In the genomic region with DNA sequence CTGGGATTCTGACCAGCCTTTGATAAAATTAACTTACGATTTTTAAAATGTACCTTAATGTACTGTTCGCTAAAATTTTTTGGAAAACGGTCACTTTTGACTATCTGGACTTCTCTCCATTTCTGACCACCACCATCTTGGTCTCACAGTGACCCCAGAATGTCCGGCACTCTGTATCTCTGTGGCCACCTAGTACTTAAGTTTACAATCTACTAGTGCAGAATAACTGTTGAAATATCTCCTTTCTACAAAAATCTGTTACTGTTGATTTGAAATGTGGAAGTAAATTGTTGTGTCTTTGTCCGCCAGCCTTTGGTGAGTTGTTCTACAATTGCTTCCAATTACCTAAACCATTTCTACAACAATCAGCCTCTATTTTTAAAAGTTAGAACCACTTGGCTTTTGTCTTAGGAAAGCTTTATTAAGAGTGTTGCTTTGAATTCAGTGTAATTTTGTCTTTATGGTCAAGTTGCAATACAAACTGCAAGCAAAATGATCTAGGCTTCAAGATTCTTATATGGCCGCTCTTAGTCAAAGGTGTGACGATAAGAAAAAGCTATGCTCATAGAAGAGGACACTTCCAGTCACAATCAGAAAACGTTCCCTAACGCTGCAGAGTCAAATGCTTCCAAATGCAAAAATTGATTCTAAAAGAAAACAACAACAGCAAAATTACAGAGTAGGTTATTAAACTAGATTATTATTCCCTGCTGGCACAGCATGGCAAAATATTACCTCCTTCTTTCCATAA, we compare ENCODE assay signal across 1 cellular context.
TF ChIP-seq lines count a peak whose summit lies in the region.

No MANE protein-coding gene starts in this region.

TF ChIP-seq in K562, 482 proteins besides CTCF, POLR2A, EP300 and RAD21 (continued from another document and continues in another):
- TF ChIP-seq MGA (IDR thresholded peaks at IDR 0.05) = peak; percentile 18; the same call in 1 of the 2 replicates
- no peak for TF ChIP-seq MTA2 (IDR thresholded peaks at IDR 0.05; ENCODE audit: low read depth)
- TF ChIP-seq ADNP (tag; IDR thresholded peaks at IDR 0.05) = no peak
- peak; percentile 15; the same call in 1 of the 2 replicates for TF ChIP-seq TAL1 (IDR thresholded peaks at IDR 0.05)
- no peak for TF ChIP-seq SIX5 (IDR thresholded peaks at IDR 0.05; ENCODE audit: borderline replicate concordance in 1 of 2, insufficient read depth in 1 of 2, low read depth in 1 of 2, low read length in 2 of 2)
- TF ChIP-seq RBFOX2 (IDR thresholded peaks at IDR 0.05; ENCODE audit: low read depth, low read length) = peak; percentile 3; the same call in 1 of the 2 replicates
- peak in 1 of 3 experiments; percentile 29; a peak in 1 of 6 replicates for TF ChIP-seq ZBTB11 (CRISPR knock-in tag; IDR thresholded peaks at IDR 0.05)
- TF ChIP-seq, protein P1, sequence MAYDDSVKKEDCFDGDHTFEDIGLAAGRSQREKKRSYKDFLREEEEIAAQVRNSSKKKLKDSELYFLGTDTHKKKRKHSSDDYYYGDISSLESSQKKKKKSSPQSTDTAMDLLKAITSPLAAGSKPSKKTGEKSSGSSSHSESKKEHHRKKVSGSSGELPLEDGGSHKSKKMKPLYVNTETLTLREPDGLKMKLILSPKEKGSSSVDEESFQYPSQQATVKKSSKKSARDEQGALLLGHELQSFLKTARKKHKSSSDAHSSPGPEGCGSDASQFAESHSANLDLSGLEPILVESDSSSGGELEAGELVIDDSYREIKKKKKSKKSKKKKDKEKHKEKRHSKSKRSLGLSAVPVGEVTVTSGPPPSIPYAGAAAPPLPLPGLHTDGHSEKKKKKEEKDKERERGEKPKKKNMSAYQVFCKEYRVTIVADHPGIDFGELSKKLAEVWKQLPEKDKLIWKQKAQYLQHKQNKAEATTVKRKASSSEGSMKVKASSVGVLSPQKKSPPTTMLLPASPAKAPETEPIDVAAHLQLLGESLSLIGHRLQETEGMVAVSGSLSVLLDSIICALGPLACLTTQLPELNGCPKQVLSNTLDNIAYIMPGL (CRISPR knock-in tag; IDR thresholded peaks at IDR 0.05) = no peak
- peak; percentile 55 for TF ChIP-seq TEAD4 (IDR thresholded peaks at IDR 0.05; ENCODE audit: low read length)
- TF ChIP-seq TEAD4 (CRISPR knock-in tag; IDR thresholded peaks at IDR 0.05; ENCODE audit: borderline replicate concordance) = no peak
- TF ChIP-seq SUPT5H (IDR thresholded peaks at IDR 0.05) = no peak
- TF ChIP-seq NCOR1 (IDR thresholded peaks at IDR 0.05) = peak; percentile 29; the same call in 1 of the 2 replicates
- TF ChIP-seq, protein P2, sequence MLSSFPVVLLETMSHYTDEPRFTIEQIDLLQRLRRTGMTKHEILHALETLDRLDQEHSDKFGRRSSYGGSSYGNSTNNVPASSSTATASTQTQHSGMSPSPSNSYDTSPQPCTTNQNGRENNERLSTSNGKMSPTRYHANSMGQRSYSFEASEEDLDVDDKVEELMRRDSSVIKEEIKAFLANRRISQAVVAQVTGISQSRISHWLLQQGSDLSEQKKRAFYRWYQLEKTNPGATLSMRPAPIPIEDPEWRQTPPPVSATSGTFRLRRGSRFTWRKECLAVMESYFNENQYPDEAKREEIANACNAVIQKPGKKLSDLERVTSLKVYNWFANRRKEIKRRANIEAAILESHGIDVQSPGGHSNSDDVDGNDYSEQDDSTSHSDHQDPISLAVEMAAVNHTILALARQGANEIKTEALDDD (IDR thresholded peaks at IDR 0.05) = no peak
- TF ChIP-seq, protein P3, sequence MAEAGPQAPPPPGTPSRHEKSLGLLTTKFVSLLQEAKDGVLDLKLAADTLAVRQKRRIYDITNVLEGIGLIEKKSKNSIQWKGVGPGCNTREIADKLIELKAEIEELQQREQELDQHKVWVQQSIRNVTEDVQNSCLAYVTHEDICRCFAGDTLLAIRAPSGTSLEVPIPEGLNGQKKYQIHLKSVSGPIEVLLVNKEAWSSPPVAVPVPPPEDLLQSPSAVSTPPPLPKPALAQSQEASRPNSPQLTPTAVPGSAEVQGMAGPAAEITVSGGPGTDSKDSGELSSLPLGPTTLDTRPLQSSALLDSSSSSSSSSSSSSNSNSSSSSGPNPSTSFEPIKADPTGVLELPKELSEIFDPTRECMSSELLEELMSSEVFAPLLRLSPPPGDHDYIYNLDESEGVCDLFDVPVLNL (CRISPR knock-in tag; IDR thresholded peaks at IDR 0.05; ENCODE audit: low read depth) = no peak
- TF ChIP-seq NCOA4 (IDR thresholded peaks at IDR 0.05; ENCODE audit: partially characterized antibody) = no peak
- peak; percentile 34; the same call in 1 of the 2 replicates for TF ChIP-seq ZNF197 (CRISPR knock-in tag; IDR thresholded peaks at IDR 0.05; ENCODE audit: low read depth)
- no peak for TF ChIP-seq NR4A1 (CRISPR knock-in tag; IDR thresholded peaks at IDR 0.05)
- TF ChIP-seq NR4A1 (tag; IDR thresholded peaks at IDR 0.05) = peak; percentile 23; the same call in 1 of the 2 replicates
- TF ChIP-seq HDAC2 (IDR thresholded peaks at IDR 0.05) = no peak
- no peak for TF ChIP-seq SMARCA5 (IDR thresholded peaks at IDR 0.05)
- TF ChIP-seq EHMT2 (IDR thresholded peaks at IDR 0.05) = no peak
- TF ChIP-seq L3MBTL2 (IDR thresholded peaks at IDR 0.05) = peak; percentile 70; the same call in 1 of the 2 replicates
- no peak for TF ChIP-seq NR2C1 (IDR thresholded peaks at IDR 0.05)
- peak; percentile 28 for TF ChIP-seq NR2C1 (tag; IDR thresholded peaks at IDR 0.05)
- no peak for TF ChIP-seq NEUROD1 (IDR thresholded peaks at IDR 0.05; ENCODE audit: borderline replicate concordance, low read depth, low read length, partially characterized antibody)
- no peak for TF ChIP-seq HES1 (IDR thresholded peaks at IDR 0.05; ENCODE audit: low read depth)
- no peak for TF ChIP-seq TFAM (CRISPR knock-in tag; conservative IDR thresholded peaks at IDR 0.05)
- TF ChIP-seq SRF (CRISPR knock-in tag; IDR thresholded peaks at IDR 0.05) = no peak
- TF ChIP-seq CBFA2T3 (IDR thresholded peaks at IDR 0.05) = peak; percentile 55
- TF ChIP-seq, protein P4, sequence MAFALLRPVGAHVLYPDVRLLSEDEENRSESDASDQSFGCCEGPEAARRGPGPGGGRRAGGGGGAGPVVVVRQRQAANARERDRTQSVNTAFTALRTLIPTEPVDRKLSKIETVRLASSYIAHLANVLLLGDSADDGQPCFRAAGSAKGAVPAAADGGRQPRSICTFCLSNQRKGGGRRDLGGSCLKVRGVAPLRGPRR (CRISPR knock-in tag; IDR thresholded peaks at IDR 0.05) = no peak
- TF ChIP-seq SP2 (IDR thresholded peaks at IDR 0.05; ENCODE audit: extremely low read depth, low read depth, low read length, poor library complexity, severe bottlenecking) = no peak
- no peak for TF ChIP-seq RBM34 (IDR thresholded peaks at IDR 0.05; ENCODE audit: borderline replicate concordance, insufficient read depth, low read length)
- peak; percentile 26; the same call in 1 of the 2 replicates for TF ChIP-seq STAT5A (IDR thresholded peaks at IDR 0.05; ENCODE audit: borderline replicate concordance, low read length)
- no peak for TF ChIP-seq NRF1 (conservative IDR thresholded peaks at IDR 0.05 in 1 of 2, IDR thresholded peaks at IDR 0.05 in 1 of 2)
